ENCODE assay signal across 8 cellular contexts in genomic region chr9:135905380-135906282, GRCh38. TPM values are rescaled to one million over a fixed set of nuclear protein-coding genes. Genes with fewer than 3 reads are reported as not detected.
A peak's percentile ranks its signal among the peaks of the same experiment; 100 is the strongest.
DNase-seq lines count a peak whose midpoint lies in the region; ATAC-seq and TF ChIP-seq lines count a peak whose summit lies in the region.

No MANE protein-coding gene starts in this region.

- H3K4me3 Mint-ChIP-seq in WTC11: peak overlapping the region; percentile 85
- H3K4me3 Mint-ChIP-seq in natural killer cell: peak overlapping the region; percentile 86

- no peaks in the 10 kb centered on the region for H3K27me3 ChIP-seq in colonic mucosa
- no peaks in the 10 kb centered on the region for H3K27me3 ChIP-seq in subcutaneous abdominal adipose tissue (ENCODE audit: control insufficient read depth in 5 of 5, insufficient read depth in 4 of 5, low read length in 5 of 5)

- H3K36me3 Mint-ChIP-seq in WTC11: peaks cover 38% of the 10 kb centered on the region
- H3K36me3 Mint-ChIP-seq in natural killer cell: no peaks in the 10 kb centered on the region

- H3K4me3 ChIP-seq in colonic mucosa (peak overlapping the region; percentile 59), subcutaneous abdominal adipose tissue (ENCODE audit: low read depth in 1 of 5, low read length in 5 of 5) (peak overlapping the region; percentile 46 to 70 (median 61))

- ATAC-seq in WTC11: no peak
- ATAC-seq in natural killer cell: no peak
- ATAC-seq in HG03354 (IDR thresholded peaks at IDR 0.05; ENCODE audit: poor library complexity, severe bottlenecking, unreplicated experiment): no peak

- peak overlapping the region; percentile 30 to 66 for H3K9ac ChIP-seq in colonic mucosa (ENCODE audit: low read depth in 2 of 2, low read length in 2 of 2)
- peak overlapping the region in 3 of 5 donors; percentile 34 to 80 (median 44) for H3K9ac ChIP-seq in subcutaneous abdominal adipose tissue (ENCODE audit: low read length in 5 of 5)

- H3K4me1 ChIP-seq in colonic mucosa (peaks cover 11% of the 10 kb centered on the region), subcutaneous abdominal adipose tissue (ENCODE audit: control insufficient read depth in 5 of 5, insufficient read depth in 5 of 5, low read length in 5 of 5) (peaks cover 13 to 48% (median 32%) of the 10 kb centered on the region in 5 donors)

- DNase-seq in DMS79 treated with DMSO at 0.1 percent for 48 hours (lab: John Stamatoyannopoulos, UW): peak; percentile 34
- DNase-seq in DMS79 (lab: John Stamatoyannopoulos, UW): no peak
- no peak for DNase-seq in WTC11 (ENCODE audit: low spot score)
- no peak for DNase-seq in colonic mucosa
- no peak for DNase-seq in natural killer cell
- DNase-seq in dermis blood vessel endothelial cell: no peak

- H3K27ac ChIP-seq in colonic mucosa (peak overlapping the region; percentile 34), subcutaneous abdominal adipose tissue (ENCODE audit: low read depth, low read length) (peak overlapping the region; percentile 96)

- H3K36me3 ChIP-seq in colonic mucosa (no peaks in the 10 kb centered on the region), subcutaneous abdominal adipose tissue (ENCODE audit: control insufficient read depth in 5 of 5, insufficient read depth in 5 of 5, low read length in 5 of 5) (peaks cover 0 to under 1% (median 0%) of the 10 kb centered on the region in 5 donors)

- peaks cover 17% of the 10 kb centered on the region for H3K27me3 Mint-ChIP-seq in WTC11 (ENCODE audit: low read depth)
- H3K27me3 Mint-ChIP-seq in natural killer cell (ENCODE audit: low read depth in 2 of 2): no peaks in the 10 kb centered on the region

- CTCF ChIA-PET in WTC11 (lab: Charles Lee): no interaction called here

- POLR2A ChIA-PET in WTC11 (lab: Charles Lee): no interaction called here

- intact Hi-C loops in colonic mucosa (cut with DNase I): no loop called here
- intact Hi-C loops in natural killer cell (cut with micrococcal nuclease): no loop called here

- no peaks in the 10 kb centered on the region for H3K9me3 ChIP-seq in colonic mucosa
- peaks cover 0 to 3% (median 0%) of the 10 kb centered on the region in 5 donors for H3K9me3 ChIP-seq in subcutaneous abdominal adipose tissue (ENCODE audit: control insufficient read depth in 5 of 5, low read length in 5 of 5)

- H3K4me1 Mint-ChIP-seq in WTC11: peaks cover 57% of the 10 kb centered on the region
- H3K4me1 Mint-ChIP-seq in natural killer cell: peaks cover 37 to 48% of the 10 kb centered on the region in 2 donors

- no peak for TF ChIP-seq CTCF in WTC11 (IDR thresholded peaks at IDR 0.05)
- no peak for TF ChIP-seq CTCF in colonic mucosa (IDR thresholded peaks at IDR 0.05)
- no peak for TF ChIP-seq CTCF in natural killer cell (IDR thresholded peaks at IDR 0.05)

- H3K9me3 Mint-ChIP-seq in WTC11: peaks cover 8% of the 10 kb centered on the region
- no peaks in the 10 kb centered on the region for H3K9me3 Mint-ChIP-seq in natural killer cell

- H3K27ac Mint-ChIP-seq in WTC11: peak overlapping the region; percentile 48
- peak overlapping the region; percentile 64 to 70 for H3K27ac Mint-ChIP-seq in natural killer cell

TF ChIP-seq in WTC11, 78 proteins besides CTCF, POLR2A, EP300 and RAD21:
- TF ChIP-seq ATF6 (CRISPR knock-in tag; IDR thresholded peaks at IDR 0.05) (no peak), ZNF396 (CRISPR knock-in tag; IDR thresholded peaks at IDR 0.05; ENCODE audit: borderline replicate concordance) (no peak), NR3C1 (CRISPR knock-in tag; conservative IDR thresholded peaks at IDR 0.05; ENCODE audit: low read depth) (no peak), ZNF317 (CRISPR knock-in tag; IDR thresholded peaks at IDR 0.05; ENCODE audit: borderline replicate concordance, low read depth) (no peak), ATF3 (CRISPR knock-in tag; conservative IDR thresholded peaks at IDR 0.05) (no peak), MYBL2 (CRISPR knock-in tag; IDR thresholded peaks at IDR 0.05) (no peak), ZNF121 (CRISPR knock-in tag; IDR thresholded peaks at IDR 0.05) (no peak), TEAD1 (CRISPR knock-in tag; IDR thresholded peaks at IDR 0.05) (no peak), SMAD4 (CRISPR knock-in tag; IDR thresholded peaks at IDR 0.05) (no peak), GRHL2 (CRISPR knock-in tag; IDR thresholded peaks at IDR 0.05; ENCODE audit: insufficient replicate concordance, severe bottlenecking) (no peak), SP1 (CRISPR knock-in tag; conservative IDR thresholded peaks at IDR 0.05) (no peak), ZNF423 (CRISPR knock-in tag; IDR thresholded peaks at IDR 0.05) (no peak), CREB1 (CRISPR knock-in tag; IDR thresholded peaks at IDR 0.05) (no peak)

RNA-seq across cellular contexts. Expression of gene CAMSAP1, which starts 1.7 kb away (rescaled TPM):
- total RNA-seq in WTC11 (2021) (33.5 to 40.5 TPM (median 35.8 TPM) in 3 replicates), colonic mucosa (10 to 100 TPM; 14.0 to 14.4 TPM), natural killer cell (10 to 100 TPM; 25.9 to 33.5 (median 28.1) TPM), dermis blood vessel endothelial cell (17.5 and 20.1 TPM in 2 replicates)

RNA-seq across cellular contexts. Expression of gene UBAC1, which starts 55.5 kb away (rescaled TPM):
- total RNA-seq in WTC11 (2021) (46.4 to 55.6 TPM (median 53.3 TPM) in 3 replicates), colonic mucosa (10 to 100 TPM; 54.9 to 66.5 TPM), natural killer cell (10 to 100 TPM; 22.7 to 31.8 (median 27.6) TPM), dermis blood vessel endothelial cell (35.9 and 36.2 TPM in 2 replicates)
